1 cellular context compared by ENCODE assay signal in the genomic region with DNA sequence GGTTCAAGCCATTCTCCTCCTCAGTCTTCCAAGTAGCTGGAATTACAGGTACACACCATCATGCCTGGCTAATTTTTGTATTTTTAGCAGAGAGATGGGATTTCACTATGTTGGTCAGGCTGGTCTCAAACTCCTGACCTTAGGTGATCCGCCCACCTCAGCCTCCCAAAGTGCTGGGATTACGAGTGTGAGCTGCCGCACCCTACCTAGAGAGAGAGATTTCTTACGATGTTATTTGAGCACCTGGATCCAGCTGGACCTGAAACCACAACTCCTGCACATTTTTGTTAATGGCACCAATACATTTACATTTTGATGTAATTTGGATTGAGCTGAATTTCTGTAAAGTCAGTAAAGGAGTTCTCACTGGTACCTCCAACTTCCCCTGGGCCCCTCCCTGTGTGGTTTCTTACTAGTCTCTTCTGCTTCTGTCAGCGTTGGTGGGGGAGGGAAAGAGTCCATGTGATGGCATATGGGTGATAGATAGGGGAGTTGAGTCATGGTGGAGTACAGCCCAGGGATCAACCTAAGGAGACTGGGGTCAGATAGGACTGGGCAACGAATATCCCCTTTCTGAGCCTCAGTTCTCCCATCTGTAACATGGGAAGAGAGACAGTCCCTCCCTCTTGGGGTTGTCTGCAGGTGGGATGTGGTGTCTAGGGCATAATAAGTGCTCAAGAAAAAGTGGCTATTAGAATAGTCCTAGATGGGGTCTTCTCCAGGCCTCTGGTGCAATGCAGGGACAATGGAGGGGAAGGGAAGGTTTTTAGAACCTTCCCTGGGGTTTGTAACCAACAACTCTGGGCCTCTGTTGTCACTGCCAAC.
TF ChIP-seq lines count a peak whose summit lies in the region.

No MANE protein-coding gene starts in this region.

TF ChIP-seq in K562, 482 proteins besides CTCF, POLR2A, EP300 and RAD21 (continued from another document and continues in another):
- TF ChIP-seq, protein P1, sequence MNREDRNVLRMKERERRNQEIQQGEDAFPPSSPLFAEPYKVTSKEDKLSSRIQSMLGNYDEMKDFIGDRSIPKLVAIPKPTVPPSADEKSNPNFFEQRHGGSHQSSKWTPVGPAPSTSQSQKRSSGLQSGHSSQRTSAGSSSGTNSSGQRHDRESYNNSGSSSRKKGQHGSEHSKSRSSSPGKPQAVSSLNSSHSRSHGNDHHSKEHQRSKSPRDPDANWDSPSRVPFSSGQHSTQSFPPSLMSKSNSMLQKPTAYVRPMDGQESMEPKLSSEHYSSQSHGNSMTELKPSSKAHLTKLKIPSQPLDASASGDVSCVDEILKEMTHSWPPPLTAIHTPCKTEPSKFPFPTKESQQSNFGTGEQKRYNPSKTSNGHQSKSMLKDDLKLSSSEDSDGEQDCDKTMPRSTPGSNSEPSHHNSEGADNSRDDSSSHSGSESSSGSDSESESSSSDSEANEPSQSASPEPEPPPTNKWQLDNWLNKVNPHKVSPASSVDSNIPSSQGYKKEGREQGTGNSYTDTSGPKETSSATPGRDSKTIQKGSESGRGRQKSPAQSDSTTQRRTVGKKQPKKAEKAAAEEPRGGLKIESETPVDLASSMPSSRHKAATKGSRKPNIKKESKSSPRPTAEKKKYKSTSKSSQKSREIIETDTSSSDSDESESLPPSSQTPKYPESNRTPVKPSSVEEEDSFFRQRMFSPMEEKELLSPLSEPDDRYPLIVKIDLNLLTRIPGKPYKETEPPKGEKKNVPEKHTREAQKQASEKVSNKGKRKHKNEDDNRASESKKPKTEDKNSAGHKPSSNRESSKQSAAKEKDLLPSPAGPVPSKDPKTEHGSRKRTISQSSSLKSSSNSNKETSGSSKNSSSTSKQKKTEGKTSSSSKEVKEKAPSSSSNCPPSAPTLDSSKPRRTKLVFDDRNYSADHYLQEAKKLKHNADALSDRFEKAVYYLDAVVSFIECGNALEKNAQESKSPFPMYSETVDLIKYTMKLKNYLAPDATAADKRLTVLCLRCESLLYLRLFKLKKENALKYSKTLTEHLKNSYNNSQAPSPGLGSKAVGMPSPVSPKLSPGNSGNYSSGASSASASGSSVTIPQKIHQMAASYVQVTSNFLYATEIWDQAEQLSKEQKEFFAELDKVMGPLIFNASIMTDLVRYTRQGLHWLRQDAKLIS (CRISPR knock-in tag; IDR thresholded peaks at IDR 0.05) = no peak
- no peak for TF ChIP-seq SNIP1 (IDR thresholded peaks at IDR 0.05; ENCODE audit: low read depth)
- no peak for TF ChIP-seq ZNF764 (CRISPR knock-in tag; IDR thresholded peaks at IDR 0.05; ENCODE audit: low read depth)
- TF ChIP-seq, protein P2, sequence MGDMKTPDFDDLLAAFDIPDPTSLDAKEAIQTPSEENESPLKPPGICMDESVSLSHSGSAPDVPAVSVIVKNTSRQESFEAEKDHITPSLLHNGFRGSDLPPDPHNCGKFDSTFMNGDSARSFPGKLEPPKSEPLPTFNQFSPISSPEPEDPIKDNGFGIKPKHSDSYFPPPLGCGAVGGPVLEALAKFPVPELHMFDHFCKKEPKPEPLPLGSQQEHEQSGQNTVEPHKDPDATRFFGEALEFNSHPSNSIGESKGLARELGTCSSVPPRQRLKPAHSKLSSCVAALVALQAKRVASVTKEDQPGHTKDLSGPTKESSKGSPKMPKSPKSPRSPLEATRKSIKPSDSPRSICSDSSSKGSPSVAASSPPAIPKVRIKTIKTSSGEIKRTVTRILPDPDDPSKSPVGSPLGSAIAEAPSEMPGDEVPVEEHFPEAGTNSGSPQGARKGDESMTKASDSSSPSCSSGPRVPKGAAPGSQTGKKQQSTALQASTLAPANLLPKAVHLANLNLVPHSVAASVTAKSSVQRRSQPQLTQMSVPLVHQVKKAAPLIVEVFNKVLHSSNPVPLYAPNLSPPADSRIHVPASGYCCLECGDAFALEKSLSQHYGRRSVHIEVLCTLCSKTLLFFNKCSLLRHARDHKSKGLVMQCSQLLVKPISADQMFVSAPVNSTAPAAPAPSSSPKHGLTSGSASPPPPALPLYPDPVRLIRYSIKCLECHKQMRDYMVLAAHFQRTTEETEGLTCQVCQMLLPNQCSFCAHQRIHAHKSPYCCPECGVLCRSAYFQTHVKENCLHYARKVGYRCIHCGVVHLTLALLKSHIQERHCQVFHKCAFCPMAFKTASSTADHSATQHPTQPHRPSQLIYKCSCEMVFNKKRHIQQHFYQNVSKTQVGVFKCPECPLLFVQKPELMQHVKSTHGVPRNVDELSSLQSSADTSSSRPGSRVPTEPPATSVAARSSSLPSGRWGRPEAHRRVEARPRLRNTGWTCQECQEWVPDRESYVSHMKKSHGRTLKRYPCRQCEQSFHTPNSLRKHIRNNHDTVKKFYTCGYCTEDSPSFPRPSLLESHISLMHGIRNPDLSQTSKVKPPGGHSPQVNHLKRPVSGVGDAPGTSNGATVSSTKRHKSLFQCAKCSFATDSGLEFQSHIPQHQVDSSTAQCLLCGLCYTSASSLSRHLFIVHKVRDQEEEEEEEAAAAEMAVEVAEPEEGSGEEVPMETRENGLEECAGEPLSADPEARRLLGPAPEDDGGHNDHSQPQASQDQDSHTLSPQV (IDR thresholded peaks at IDR 0.05) = peak; percentile 84
- TF ChIP-seq DDX20 (tag; IDR thresholded peaks at IDR 0.05; ENCODE audit: low read depth) = no peak
- no peak for TF ChIP-seq CCAR2 (IDR thresholded peaks at IDR 0.05; ENCODE audit: low read depth, low read length)
- no peak for TF ChIP-seq MCM2 (IDR thresholded peaks at IDR 0.05; ENCODE audit: low read depth)
- TF ChIP-seq ZNF175 (CRISPR knock-in tag; IDR thresholded peaks at IDR 0.05; ENCODE audit: low read depth) = no peak
- TF ChIP-seq, protein P3, sequence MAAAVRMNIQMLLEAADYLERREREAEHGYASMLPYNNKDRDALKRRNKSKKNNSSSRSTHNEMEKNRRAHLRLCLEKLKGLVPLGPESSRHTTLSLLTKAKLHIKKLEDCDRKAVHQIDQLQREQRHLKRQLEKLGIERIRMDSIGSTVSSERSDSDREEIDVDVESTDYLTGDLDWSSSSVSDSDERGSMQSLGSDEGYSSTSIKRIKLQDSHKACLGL (CRISPR knock-in tag; IDR thresholded peaks at IDR 0.05; ENCODE audit: borderline replicate concordance, poor library complexity, severe bottlenecking) = no peak
- TF ChIP-seq ATF1 (CRISPR knock-in tag; IDR thresholded peaks at IDR 0.05) = no peak
- peak; percentile 58 for TF ChIP-seq ATF1 (tag; IDR thresholded peaks at IDR 0.05)
- TF ChIP-seq BRCA1 (IDR thresholded peaks at IDR 0.05) = no peak
- TF ChIP-seq BRCA1 (CRISPR knock-in tag; IDR thresholded peaks at IDR 0.05) = no peak
- no peak for TF ChIP-seq XRCC5 (IDR thresholded peaks at IDR 0.05; ENCODE audit: low read depth, low read length)
- TF ChIP-seq ZC3H4 (CRISPR knock-in tag; IDR thresholded peaks at IDR 0.05; ENCODE audit: borderline replicate concordance) = no peak
- peak; percentile 39; the same call in 1 of the 2 replicates for TF ChIP-seq ZBTB7A (IDR thresholded peaks at IDR 0.05; ENCODE audit: borderline replicate concordance, control insufficient read depth, low read depth, low read length)
- peak; percentile 40; the same call in 1 of the 2 replicates for TF ChIP-seq CC2D1A (IDR thresholded peaks at IDR 0.05)
- peak; percentile 53; the same call in 1 of the 2 replicates for TF ChIP-seq ZNF316 (IDR thresholded peaks at IDR 0.05)
- TF ChIP-seq ZNF561 (CRISPR knock-in tag; conservative IDR thresholded peaks at IDR 0.05) = no peak
- TF ChIP-seq, protein P4, sequence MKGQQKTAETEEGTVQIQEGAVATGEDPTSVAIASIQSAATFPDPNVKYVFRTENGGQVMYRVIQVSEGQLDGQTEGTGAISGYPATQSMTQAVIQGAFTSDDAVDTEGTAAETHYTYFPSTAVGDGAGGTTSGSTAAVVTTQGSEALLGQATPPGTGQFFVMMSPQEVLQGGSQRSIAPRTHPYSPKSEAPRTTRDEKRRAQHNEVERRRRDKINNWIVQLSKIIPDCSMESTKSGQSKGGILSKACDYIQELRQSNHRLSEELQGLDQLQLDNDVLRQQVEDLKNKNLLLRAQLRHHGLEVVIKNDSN (CRISPR knock-in tag; IDR thresholded peaks at IDR 0.05) = peak; percentile 53
- TF ChIP-seq NFRKB (IDR thresholded peaks at IDR 0.05; ENCODE audit: low read depth) = peak; percentile 76
- no peak for TF ChIP-seq POLR3A (IDR thresholded peaks at IDR 0.05; ENCODE audit: borderline replicate concordance, extremely low read depth, insufficient read depth, insufficient read length)
- no peak for TF ChIP-seq ZNF830 (CRISPR knock-in tag; IDR thresholded peaks at IDR 0.05)
- no peak for TF ChIP-seq ZC3H8 (IDR thresholded peaks at IDR 0.05)
- TF ChIP-seq ZNF507 (tag; conservative IDR thresholded peaks at IDR 0.05) = no peak
- TF ChIP-seq LEF1 (IDR thresholded peaks at IDR 0.05) = peak; percentile 91
- TF ChIP-seq ZNF133 (CRISPR knock-in tag; IDR thresholded peaks at IDR 0.05) = no peak
- no peak for TF ChIP-seq HIVEP1 (CRISPR knock-in tag; IDR thresholded peaks at IDR 0.05)
- no peak for TF ChIP-seq ZNF354B (CRISPR knock-in tag; IDR thresholded peaks at IDR 0.05)
- TF ChIP-seq ZNF324 (CRISPR knock-in tag; IDR thresholded peaks at IDR 0.05) = no peak
- no peak for TF ChIP-seq TAF15 (IDR thresholded peaks at IDR 0.05; ENCODE audit: low read depth, low read length)
- no peak for TF ChIP-seq ARHGAP35 (IDR thresholded peaks at IDR 0.05; ENCODE audit: partially characterized antibody)
- TF ChIP-seq, protein P5, sequence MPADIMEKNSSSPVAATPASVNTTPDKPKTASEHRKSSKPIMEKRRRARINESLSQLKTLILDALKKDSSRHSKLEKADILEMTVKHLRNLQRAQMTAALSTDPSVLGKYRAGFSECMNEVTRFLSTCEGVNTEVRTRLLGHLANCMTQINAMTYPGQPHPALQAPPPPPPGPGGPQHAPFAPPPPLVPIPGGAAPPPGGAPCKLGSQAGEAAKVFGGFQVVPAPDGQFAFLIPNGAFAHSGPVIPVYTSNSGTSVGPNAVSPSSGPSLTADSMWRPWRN (IDR thresholded peaks at IDR 0.05; ENCODE audit: low read depth) = 0 out of 2 replicates have a peak, but pooled peaks have one; percentile 21
- TF ChIP-seq ZFX (CRISPR knock-in tag; IDR thresholded peaks at IDR 0.05) = no peak; the same call in 1 of the 2 replicates
- TF ChIP-seq, protein P6, sequence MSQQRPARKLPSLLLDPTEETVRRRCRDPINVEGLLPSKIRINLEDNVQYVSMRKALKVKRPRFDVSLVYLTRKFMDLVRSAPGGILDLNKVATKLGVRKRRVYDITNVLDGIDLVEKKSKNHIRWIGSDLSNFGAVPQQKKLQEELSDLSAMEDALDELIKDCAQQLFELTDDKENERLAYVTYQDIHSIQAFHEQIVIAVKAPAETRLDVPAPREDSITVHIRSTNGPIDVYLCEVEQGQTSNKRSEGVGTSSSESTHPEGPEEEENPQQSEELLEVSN (IDR thresholded peaks at IDR 0.05; ENCODE audit: borderline replicate concordance in 1 of 2, extremely low read depth in 1 of 2, insufficient read depth in 1 of 2, insufficient read length in 1 of 2, low read depth in 1 of 2, low read length in 1 of 2, poor library complexity in 1 of 2, severe bottlenecking in 1 of 2) = no peak
- TF ChIP-seq ZNF76 (CRISPR knock-in tag; IDR thresholded peaks at IDR 0.05; ENCODE audit: borderline replicate concordance) = no peak
- no peak for TF ChIP-seq FOS (IDR thresholded peaks at IDR 0.05; ENCODE audit: extremely low read depth, insufficient read length)
- TF ChIP-seq, protein P7, sequence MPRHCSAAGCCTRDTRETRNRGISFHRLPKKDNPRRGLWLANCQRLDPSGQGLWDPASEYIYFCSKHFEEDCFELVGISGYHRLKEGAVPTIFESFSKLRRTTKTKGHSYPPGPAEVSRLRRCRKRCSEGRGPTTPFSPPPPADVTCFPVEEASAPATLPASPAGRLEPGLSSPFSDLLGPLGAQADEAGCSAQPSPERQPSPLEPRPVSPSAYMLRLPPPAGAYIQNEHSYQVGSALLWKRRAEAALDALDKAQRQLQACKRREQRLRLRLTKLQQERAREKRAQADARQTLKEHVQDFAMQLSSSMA (CRISPR knock-in tag; IDR thresholded peaks at IDR 0.05) = no peak
- no peak for TF ChIP-seq NONO (IDR thresholded peaks at IDR 0.05; ENCODE audit: low read depth in 2 of 2, low read length in 1 of 2)
- TF ChIP-seq HMG20A (CRISPR knock-in tag; conservative IDR thresholded peaks at IDR 0.05) = no peak
- no peak for TF ChIP-seq POLR2G (IDR thresholded peaks at IDR 0.05; ENCODE audit: low read depth, low read length)
- TF ChIP-seq MECOM (CRISPR knock-in tag; IDR thresholded peaks at IDR 0.05) = 0 out of 2 replicates have a peak, but pooled peaks have one; percentile 9
- peak; percentile 97 for TF ChIP-seq DPF2 (IDR thresholded peaks at IDR 0.05)
- no peak for TF ChIP-seq FOXA1 (IDR thresholded peaks at IDR 0.05; ENCODE audit: borderline replicate concordance)
- no peak for TF ChIP-seq IFI16 (CRISPR knock-in tag; IDR thresholded peaks at IDR 0.05)
- TF ChIP-seq ZNF583 (CRISPR knock-in tag; IDR thresholded peaks at IDR 0.05) = no peak; the same call in 1 of the 2 replicates
- no peak for TF ChIP-seq KAT7 (CRISPR knock-in tag; IDR thresholded peaks at IDR 0.05; ENCODE audit: borderline replicate concordance)
- TF ChIP-seq, protein P8, sequence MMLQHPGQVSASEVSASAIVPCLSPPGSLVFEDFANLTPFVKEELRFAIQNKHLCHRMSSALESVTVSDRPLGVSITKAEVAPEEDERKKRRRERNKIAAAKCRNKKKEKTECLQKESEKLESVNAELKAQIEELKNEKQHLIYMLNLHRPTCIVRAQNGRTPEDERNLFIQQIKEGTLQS (IDR thresholded peaks at IDR 0.05) = peak; percentile 88
- TF ChIP-seq, protein P8 (CRISPR knock-in tag; conservative IDR thresholded peaks at IDR 0.05) = no peak
- no peak for TF ChIP-seq SAFB2 (IDR thresholded peaks at IDR 0.05; ENCODE audit: borderline replicate concordance, low read depth, low read length, severe bottlenecking)
- no peak for TF ChIP-seq POLR2B (IDR thresholded peaks at IDR 0.05; ENCODE audit: low read depth, partially characterized antibody)
- TF ChIP-seq CBX8 (IDR thresholded peaks at IDR 0.05; ENCODE audit: borderline replicate concordance, extremely low read depth, low read depth, low read length, poor library complexity, severe bottlenecking) = no peak
- TF ChIP-seq GATA2 (CRISPR knock-in tag; IDR thresholded peaks at IDR 0.05) = peak; percentile 72
- no peak for TF ChIP-seq TAF1 (IDR thresholded peaks at IDR 0.05; ENCODE audit: control insufficient read depth, extremely low read depth, insufficient read depth, low read length, severe bottlenecking)
- no peak for TF ChIP-seq NCOA6 (IDR thresholded peaks at IDR 0.05)
- TF ChIP-seq TCF7L2 (IDR thresholded peaks at IDR 0.05; ENCODE audit: low read depth, low read length) = no peak
- peak; percentile 94 for TF ChIP-seq BCOR (IDR thresholded peaks at IDR 0.05)
- TF ChIP-seq CBFA2T3 (IDR thresholded peaks at IDR 0.05) = peak; percentile 88
- no peak for TF ChIP-seq HMGN3 (IDR thresholded peaks at IDR 0.05; ENCODE audit: borderline replicate concordance, extremely low read depth, insufficient read length, low read depth, low read length)
- TF ChIP-seq CAMTA2 (CRISPR knock-in tag; conservative IDR thresholded peaks at IDR 0.05) = no peak
- no peak for TF ChIP-seq HNRNPL (IDR thresholded peaks at IDR 0.05; ENCODE audit: low read depth, low read length)
- TF ChIP-seq PCBP1 (IDR thresholded peaks at IDR 0.05; ENCODE audit: low read depth, low read length, poor library complexity, severe bottlenecking) = no peak
- no peak for TF ChIP-seq SIRT6 (IDR thresholded peaks at IDR 0.05; ENCODE audit: low read depth, low read length)
